Comparison of ENCODE assay signal across 22 cellular contexts in the genomic region with DNA sequence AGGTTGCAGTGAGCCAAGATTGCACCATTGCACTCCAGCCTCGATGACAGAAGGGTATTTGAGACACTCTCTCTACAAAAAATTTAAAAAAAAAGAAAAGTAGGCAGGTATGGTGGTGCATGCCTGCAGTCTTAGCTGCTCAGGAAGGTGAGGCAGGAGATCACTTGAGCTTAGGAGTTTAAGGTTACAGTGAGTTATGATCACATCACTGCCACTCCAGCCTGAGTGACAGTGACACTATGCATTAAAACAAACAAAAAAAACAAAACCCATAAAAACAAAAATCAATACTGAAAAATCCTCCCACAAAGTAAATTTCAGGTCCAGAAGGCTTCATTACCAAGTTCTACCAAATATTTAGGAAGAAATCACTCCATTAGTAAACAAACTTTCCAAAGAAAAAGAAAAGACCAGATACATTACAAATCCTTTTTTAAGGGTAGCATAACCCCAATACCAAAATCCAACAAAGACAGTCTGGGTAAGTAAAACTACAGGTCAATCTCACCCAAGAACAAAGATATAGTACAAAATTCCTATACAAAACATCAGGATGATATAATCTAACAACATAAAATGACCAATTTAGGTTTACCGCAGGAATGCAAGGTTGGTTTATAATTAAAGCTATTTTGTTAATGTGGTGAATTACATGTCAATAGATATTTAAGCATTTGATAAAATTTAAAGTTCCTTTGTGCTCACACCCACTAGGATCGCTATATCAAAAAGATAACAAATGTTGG.
"Had no signal": no experiment of that assay in that cellular context is flagged by ENCODE, and none has a peak within 500 bp of the region (broad histone marks: within the 10 kb centered on the region; RNA-seq: fewer than 3 reads in every experiment).

No MANE protein-coding gene starts in this region.

- H3K4me3 Mint-ChIP-seq: activated CD4-positive, alpha-beta memory T cell treated with anti-CD3 and anti-CD28 coated beads, Interleukin-2, amount 10 ng/mL, durations not matched to agents 7 days and 5 days; T-cell had no signal

- H3K4me1 Mint-ChIP-seq: activated CD4-positive, alpha-beta memory T cell treated with anti-CD3 and anti-CD28 coated beads, Interleukin-2, amount 10 ng/mL, durations not matched to agents 7 days and 5 days had no signal

- H3K27ac Mint-ChIP-seq: activated CD4-positive, alpha-beta memory T cell treated with anti-CD3 and anti-CD28 coated beads, Interleukin-2, amount 10 ng/mL, durations not matched to agents 7 days and 5 days; T-cell had no signal

- ATAC-seq: activated naive CD4-positive, alpha-beta T cell treated with anti-CD3 and anti-CD28 coated beads, Interleukin-2, amount 50 U/mL, for 72 hours; Right ventricle myocardium inferior; T-cell had no signal

- H3K27me3 ChIP-seq: brain microvascular endothelial cell, cardiac muscle cell had no signal

- H3K4me3 ChIP-seq: cardiac muscle cell, SK-N-MC had no signal

- DNase-seq: activated CD4-positive, alpha-beta memory T cell treated with anti-CD3 and anti-CD28 coated beads, Interleukin-2, amount 10 ng/mL, durations not matched to agents 7 days and 5 days; activated CD4-positive, alpha-beta T cell treated with anti-CD3 and anti-CD28 coated beads, Interleukin-2, amount 50 U/mL, for 1 hour; activated CD4-positive, CD25-positive, alpha-beta regulatory T cell; activated effector memory CD4-positive, alpha-beta T cell treated with Interleukin-2 at 50 U/mL for 16 hours; activated naive CD4-positive, alpha-beta T cell; activated T-cell treated with anti-CD3 and anti-CD28 coated beads, Interleukin-2, amount 50 U/mL, for 1 hour; brain microvascular endothelial cell; Kasumi-1; NCI-H1105 treated with DMSO at 0.1 percent for 48 hours; NCI-H1436 treated with DMSO at 0.1 percent for 48 hours; NCI-H187; NCI-H2081; NCI-H510A treated with DMSO at 0.1 percent for 48 hours; NCI-H69; RPMI8226; T-cell; T-helper 2 cell; T1000 had no signal

- H3K27ac ChIP-seq: brain microvascular endothelial cell, cardiac muscle cell, SK-N-MC had no signal

- H3K27me3 Mint-ChIP-seq: activated CD4-positive, alpha-beta memory T cell treated with anti-CD3 and anti-CD28 coated beads, Interleukin-2, amount 10 ng/mL, durations not matched to agents 7 days and 5 days; T-cell had no signal

- H3K36me3 ChIP-seq: brain microvascular endothelial cell, cardiac muscle cell had no signal
